Comparison of ENCODE assay signal across 9 cellular contexts in genomic region chr21:41283211-41283818, GRCh38. TPM values are rescaled to one million over a fixed set of nuclear protein-coding genes. Genes with fewer than 3 reads are reported as not detected.
DNase-seq lines count a peak whose midpoint lies in the region; ATAC-seq and TF ChIP-seq lines count a peak whose summit lies in the region.
"Had no signal": no experiment of that assay in that cellular context is flagged by ENCODE, and none has a peak within 500 bp of the region (broad histone marks: within the 10 kb centered on the region; RNA-seq: fewer than 3 reads in every experiment).

No MANE protein-coding gene starts in this region.

- no peak overlapping the region for H3K27ac Mint-ChIP-seq in activated CD4-positive, alpha-beta T cell treated with anti-CD3 and anti-CD28 coated beads for 36 hours
- no peak overlapping the region for H3K27ac Mint-ChIP-seq in naive thymus-derived CD8-positive, alpha-beta T cell

- no peaks in the 10 kb centered on the region for H3K9me3 Mint-ChIP-seq in activated CD4-positive, alpha-beta T cell treated with anti-CD3 and anti-CD28 coated beads for 36 hours (ENCODE audit: low read depth)
- no peaks in the 10 kb centered on the region for H3K9me3 Mint-ChIP-seq in naive thymus-derived CD8-positive, alpha-beta T cell

- no peaks in the 10 kb centered on the region for H3K4me1 ChIP-seq in upper lobe of right lung
- H3K4me1 ChIP-seq: BLaER1 treated with 17β-estradiol and CSF1 and Interleukin-3, amounts not matched to agents 10 nM and 100 nM had no signal

- no peak overlapping the region for H3K4me3 ChIP-seq in upper lobe of right lung
- H3K4me3 ChIP-seq: BLaER1 treated with 17β-estradiol and CSF1 and Interleukin-3, amounts not matched to agents 10 nM and 100 nM had no signal

- intact Hi-C loops in activated CD4-positive, alpha-beta T cell treated with anti-CD3 and anti-CD28 coated beads for 36 hours (cut with DNase I, micrococcal nuclease), result loop anchor here (1.0 to 10.0 kb wide), 6 partner anchors 91 to 834 kb away; no protein-coding TSS in a partner anchor
- intact Hi-C loops in upper lobe of right lung (cut with DNase I), result loop anchor here (5.0 kb wide), 1 partner anchor 169 kb away; no protein-coding TSS in a partner anchor

- peak; percentile 95 for ATAC-seq in activated CD4-positive, alpha-beta T cell treated with anti-CD3 and anti-CD28 coated beads for 36 hours
- ATAC-seq in HG03571 (IDR thresholded peaks at IDR 0.05; ENCODE audit: unreplicated experiment), result peak; percentile 51
- peak; percentile 95 for ATAC-seq in esophagus mucosa
- ATAC-seq in naive thymus-derived CD8-positive, alpha-beta T cell, result peak; percentile 94 to 98
- peak; percentile 98 for ATAC-seq in upper lobe of right lung

- no peak overlapping the region for H3K4me3 Mint-ChIP-seq in activated CD4-positive, alpha-beta T cell treated with anti-CD3 and anti-CD28 coated beads for 36 hours
- no peak overlapping the region for H3K4me3 Mint-ChIP-seq in naive thymus-derived CD8-positive, alpha-beta T cell

- DNase-seq in activated CD4-positive, alpha-beta T cell treated with anti-CD3 and anti-CD28 coated beads for 36 hours, result peak; percentile 52
- DNase-seq in activated CD4-positive, alpha-beta T cell treated with anti-CD3 and anti-CD28 coated beads for 1 hour, result no peak
- DNase-seq in NCI-H524 treated with DMSO at 0.1 percent for 48 hours (lab: John Stamatoyannopoulos, UW), result peak; percentile 37
- peak; percentile 23 to 24 for DNase-seq in activated CD4-positive, alpha-beta T cell treated with anti-CD3 and anti-CD28 coated beads, Interleukin-2, amount 50 U/mL, for 4 hours
- peak in 9 of 10 donors; percentile 23 to 77 (median 59) for DNase-seq in naive thymus-derived CD8-positive, alpha-beta T cell
- DNase-seq in upper lobe of right lung, result no peak

- no peaks in the 10 kb centered on the region for H3K9me3 ChIP-seq in upper lobe of right lung
- H3K9me3 ChIP-seq: BLaER1 treated with 17β-estradiol and CSF1 and Interleukin-3, amounts not matched to agents 10 nM and 100 nM had no signal

- no peaks in the 10 kb centered on the region for H3K4me1 Mint-ChIP-seq in activated CD4-positive, alpha-beta T cell treated with anti-CD3 and anti-CD28 coated beads for 36 hours
- peaks cover 0 to 2% (median 0%) of the 10 kb centered on the region in 4 donors for H3K4me1 Mint-ChIP-seq in naive thymus-derived CD8-positive, alpha-beta T cell

- POLR2A ChIA-PET in activated CD4-positive, alpha-beta T cell treated with anti-CD3 and anti-CD28 coated beads for 36 hours (lab: Charles Lee), result no interaction called here
- POLR2A ChIA-PET in naive thymus-derived CD8-positive, alpha-beta T cell (lab: Charles Lee), result interaction anchor here (0.8 to 1.5 kb wide), 4 partner anchors 86 to 177 kb away, joined by 3 to 7 read pairs (median 4); partner anchors contain the start of gene MX1

- no peaks in the 10 kb centered on the region for H3K36me3 Mint-ChIP-seq in activated CD4-positive, alpha-beta T cell treated with anti-CD3 and anti-CD28 coated beads for 36 hours (ENCODE audit: low read depth)
- no peaks in the 10 kb centered on the region for H3K36me3 Mint-ChIP-seq in naive thymus-derived CD8-positive, alpha-beta T cell

- no peaks in the 10 kb centered on the region for H3K36me3 ChIP-seq in upper lobe of right lung
- H3K36me3 ChIP-seq: BLaER1 treated with 17β-estradiol and CSF1 and Interleukin-3, amounts not matched to agents 10 nM and 100 nM had no signal

- peak; percentile 77 for TF ChIP-seq CTCF in upper lobe of right lung (IDR thresholded peaks at IDR 0.05)

- peaks cover 16% of the 10 kb centered on the region for H3K27me3 Mint-ChIP-seq in activated CD4-positive, alpha-beta T cell treated with anti-CD3 and anti-CD28 coated beads for 36 hours
- H3K27me3 Mint-ChIP-seq in naive thymus-derived CD8-positive, alpha-beta T cell, result peaks cover 4 to 28% (median 10%) of the 10 kb centered on the region in 5 donors

- H3K27ac ChIP-seq in upper lobe of right lung, result no peak overlapping the region
- H3K27ac ChIP-seq: BLaER1 treated with 17β-estradiol and CSF1 and Interleukin-3, amounts not matched to agents 10 nM and 100 nM had no signal

- CTCF ChIA-PET in activated CD4-positive, alpha-beta T cell treated with anti-CD3 and anti-CD28 coated beads for 36 hours (lab: Charles Lee), result interaction anchor here (0.6 to 2.9 kb wide), 52 partner anchors 9 to 1550 kb away, joined by 3 to 56 read pairs (median 4); no protein-coding TSS in a partner anchor

- H3K27me3 ChIP-seq in upper lobe of right lung, result no peaks in the 10 kb centered on the region
- H3K27me3 ChIP-seq: BLaER1 treated with 17β-estradiol and CSF1 and Interleukin-3, amounts not matched to agents 10 nM and 100 nM had no signal

RNA-seq across cellular contexts. Expression of gene FAM3B, which starts 33.3 kb away (rescaled TPM):
- total RNA-seq in activated CD4-positive, alpha-beta T cell treated with anti-CD3 and anti-CD28 coated beads for 36 hours, result not detected
- 23.3 TPM for total RNA-seq in esophagus mucosa
- not detected for total RNA-seq in naive thymus-derived CD8-positive, alpha-beta T cell
- not detected for polyA plus RNA-seq in naive thymus-derived CD8-positive, alpha-beta T cell
- 5.2 TPM for total RNA-seq in upper lobe of right lung

Comparison
In these comparisons a context has a peak if more than half of its experiments do, and no peak if none do; other contexts are left out.
1. DNase-seq: peak in activated CD4-positive, alpha-beta T cell treated with anti-CD3 and anti-CD28 coated beads for 36 hours (single experiment), NCI-H524 treated with DMSO at 0.1 percent for 48 hours (single experiment), activated CD4-positive, alpha-beta T cell treated with anti-CD3 and anti-CD28 coated beads, Interleukin-2, amount 50 U/mL, for 4 hours (2 of 2) and naive thymus-derived CD8-positive, alpha-beta T cell (9 of 10); none in activated CD4-positive, alpha-beta T cell treated with anti-CD3 and anti-CD28 coated beads for 1 hour (single experiment) and upper lobe of right lung (single experiment).
2. Peak in every context shown above with its lines, with median percentiles within 50 percentile points of each other: ATAC-seq.